9 cellular contexts compared by ENCODE assay signal in the genomic region with DNA sequence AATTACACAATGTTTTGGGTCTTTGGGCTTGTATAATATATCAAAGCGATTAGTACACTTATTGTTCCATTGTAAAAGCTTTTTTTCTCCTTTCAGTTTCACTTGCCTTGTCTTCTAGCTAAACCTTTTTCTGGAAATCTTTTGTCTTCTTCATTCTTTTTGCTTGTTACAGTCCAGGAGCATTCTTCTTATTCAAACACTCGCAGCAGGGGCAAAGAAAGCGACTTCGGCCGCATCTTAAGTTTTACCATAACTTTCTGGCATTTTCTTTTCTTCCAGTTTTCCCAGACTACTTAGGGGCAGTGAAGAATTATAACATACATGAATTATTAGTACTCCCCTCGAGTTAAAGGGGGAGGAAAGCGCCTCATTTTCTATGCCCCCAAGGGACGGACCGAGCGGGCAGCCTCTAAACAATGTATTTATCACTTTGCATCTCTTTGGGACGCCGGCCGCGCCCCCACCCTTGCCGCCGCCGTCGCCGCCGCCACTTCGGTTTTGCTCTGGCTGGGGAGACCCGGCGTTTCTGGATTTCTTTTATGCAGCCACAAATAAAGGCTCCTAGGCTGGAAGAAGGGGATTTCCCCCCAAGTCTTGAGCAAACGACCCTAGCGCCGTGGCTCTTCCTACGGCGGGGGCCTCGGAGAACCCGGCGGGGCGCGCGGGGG. TPM values are rescaled to one million over a fixed set of nuclear protein-coding genes. Genes with fewer than 3 reads are reported as not detected.
A peak's percentile ranks its signal among the peaks of the same experiment; 100 is the strongest.
DNase-seq lines count a peak whose midpoint lies in the region; ATAC-seq, FAIRE-seq and TF ChIP-seq lines count a peak whose summit lies in the region.
"Had no signal": no experiment of that assay in that cellular context is flagged by ENCODE, and none has a peak within 500 bp of the region (broad histone marks: within the 10 kb centered on the region; RNA-seq: fewer than 3 reads in every experiment).

No MANE protein-coding gene starts in this region.

- no peak for TF ChIP-seq EP300 in A549 (IDR thresholded peaks at IDR 0.05)

- POLR2A ChIA-PET in A549 (lab: Yijun Ruan, JAX), result no interaction called here

- CTCF ChIA-PET in A549 (lab: Yijun Ruan, JAX), result interaction anchor here (1.2 to 2.4 kb wide), 5 partner anchors 9 to 81 kb away, joined by 3 to 12 read pairs (median 9); no protein-coding TSS in a partner anchor

- ATAC-seq in A549, result no peak

- TF ChIP-seq CTCF in A549 (IDR thresholded peaks at IDR 0.05) (no peak), GM13977 (IDR thresholded peaks at IDR 0.05; ENCODE audit: extremely low read depth, insufficient read depth, missing control alignments) (no peak), astrocyte of the spinal cord (IDR thresholded peaks at IDR 0.05; ENCODE audit: low read depth, low read length) (no peak)

- 35% methylated on average over 31 of the region's 34 CpGs for WGBS in A549 (ENCODE audit: missing lambda C conversion rate)

- in situ Hi-C loops in GM13977 (cut with MboI; ENCODE audit: low pct_unique_long_range_greater_than_20kb, low sequenced_read_pairs, unreplicated experiment), result no loop called here
- in situ Hi-C loops in astrocyte of the spinal cord (cut with HindIII; ENCODE audit: low sequenced_read_pairs), result no loop called here

- H3K4me1 ChIP-seq in A549 (no peaks in the 10 kb centered on the region), muscle layer of duodenum (ENCODE audit: control insufficient read depth in 1 of 2, insufficient read depth in 2 of 2, low read length in 2 of 2) (peaks cover 0 to 16% of the 10 kb centered on the region in 2 donors)

- TF ChIP-seq POLR2A in A549 (IDR thresholded peaks at IDR 0.05; ENCODE audit: low read length), result no peak

- H3K27ac ChIP-seq in A549, result peak overlapping the region in 1 of 2 experiments; percentile 74; a peak in 3 of 6 replicates
- no peak overlapping the region for H3K27ac ChIP-seq in muscle layer of duodenum (ENCODE audit: low read length)

- H3K36me3 ChIP-seq in muscle layer of duodenum (ENCODE audit: control insufficient read depth in 1 of 2, insufficient read depth in 2 of 2, low read length in 2 of 2), result no peaks in the 10 kb centered on the region

- H3K9me3 ChIP-seq in A549 (no peaks in the 10 kb centered on the region), muscle layer of duodenum (ENCODE audit: control insufficient read depth in 1 of 2, low read length in 2 of 2) (peaks cover under 1 to 3% of the 10 kb centered on the region in 2 donors)

- FAIRE-seq in A549 (lab: Jason Lieb, UNC), result no peak

- DNase-seq in A549 (ENCODE audit: low read depth in 1 of 2, low spot score in 1 of 2) (no peak), GM13977 (ENCODE audit: low spot score) (peak; percentile 46), astrocyte of the spinal cord (ENCODE audit: low read depth, low spot score) (peak; percentile 4), GF-D8 (lab: John Stamatoyannopoulos, UW) (no peak), SHP77 (lab: John Stamatoyannopoulos, UW) (no peak), NOMO-1 treated with dmso at 0.1 percent for 144 hours (lab: John Stamatoyannopoulos, UW; ENCODE audit: unreplicated experiment) (no peak), SK-N-DZ (ENCODE audit: low spot score) (no peak)
- DNase-seq: central memory CD4-positive, alpha-beta T cell had no signal

- H3K27me3 ChIP-seq in muscle layer of duodenum (ENCODE audit: low read depth, low read length), result peaks cover 54% of the 10 kb centered on the region

- H3K4me3 ChIP-seq in A549 (peak overlapping the region; percentile 42), astrocyte of the spinal cord (ENCODE audit: low read depth, low read length) (no peak overlapping the region), muscle layer of duodenum (ENCODE audit: low read depth in 1 of 2, low read length in 2 of 2) (peak overlapping the region; percentile 65 to 71)

- H3K4me2 ChIP-seq in A549, result peak overlapping the region; percentile 88

- TF ChIP-seq RAD21 in A549 (conservative IDR thresholded peaks at IDR 0.05 in 1 of 2, IDR thresholded peaks at IDR 0.05 in 1 of 2), result no peak

TF ChIP-seq in A549, 52 proteins besides CTCF, POLR2A, EP300 and RAD21:
- no peak for TF ChIP-seq HOXB5 (CRISPR knock-in tag; IDR thresholded peaks at IDR 0.05)
- TF ChIP-seq FOSB (CRISPR knock-in tag; IDR thresholded peaks at IDR 0.05), result no peak
- TF ChIP-seq, protein P1, sequence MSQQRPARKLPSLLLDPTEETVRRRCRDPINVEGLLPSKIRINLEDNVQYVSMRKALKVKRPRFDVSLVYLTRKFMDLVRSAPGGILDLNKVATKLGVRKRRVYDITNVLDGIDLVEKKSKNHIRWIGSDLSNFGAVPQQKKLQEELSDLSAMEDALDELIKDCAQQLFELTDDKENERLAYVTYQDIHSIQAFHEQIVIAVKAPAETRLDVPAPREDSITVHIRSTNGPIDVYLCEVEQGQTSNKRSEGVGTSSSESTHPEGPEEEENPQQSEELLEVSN (IDR thresholded peaks at IDR 0.05; ENCODE audit: borderline replicate concordance, low read depth), result no peak

RNA-seq across cellular contexts. Expression of a gene that starts 7.5 kb away (rescaled TPM):
- polyA plus RNA-seq in A549 (2011; rRNA removed) (not detected in 2 replicates), A549 (2017; fragmentation: RNase III; extraction: RNeasy Plus Mini Kit Qiagen cat#74134 plus additional on column Dnase treatment) (not detected in 3 replicates)
- polyA plus RNA-seq in A549 (2012; cell fraction: cytosol; rRNA removed), result not detected in 2 replicates
- not detected in 2 replicates for polyA plus RNA-seq in A549 (2012; cell fraction: nucleus; rRNA removed)
- polyA minus RNA-seq in A549 (2011; rRNA and poly(A)+ RNA removed), result not detected in 2 replicates
- polyA plus RNA-seq in SK-N-DZ (2014; cell fraction: cytosol; rRNA removed), result 0.66 and 0.77 TPM in 2 replicates
- polyA plus RNA-seq in SK-N-DZ (2014; cell fraction: nucleus; rRNA removed), result 0.53 and 0.64 TPM in 2 replicates

RNA-seq across cellular contexts. Expression of a gene that starts 35.5 kb away (rescaled TPM):
- polyA plus RNA-seq in A549 (2011; rRNA removed) (not detected in 2 replicates), A549 (2017; fragmentation: RNase III; extraction: RNeasy Plus Mini Kit Qiagen cat#74134 plus additional on column Dnase treatment) (0.12 to 0.15 TPM (median 0.13 TPM) in 3 replicates)
- 0.03 TPM in 2 replicates for polyA plus RNA-seq in A549 (2012; cell fraction: cytosol; rRNA removed)
- polyA plus RNA-seq in A549 (2012; cell fraction: nucleus; rRNA removed), result 0.04 and 0.06 TPM in 2 replicates
- not detected in 2 replicates for polyA minus RNA-seq in A549 (2011; rRNA and poly(A)+ RNA removed)
- not detected in 2 replicates for polyA plus RNA-seq in SK-N-DZ (2014; cell fraction: cytosol; rRNA removed)
- not detected in 2 replicates for polyA plus RNA-seq in SK-N-DZ (2014; cell fraction: nucleus; rRNA removed)

Comparison
In these comparisons a context has a peak if more than half of its experiments do, and no peak if none do; other contexts are left out.
1. DNase-seq: peak in GM13977 (single experiment) and astrocyte of the spinal cord (single experiment); none in A549 (0 of 2), GF-D8 (single experiment), SHP77 (0 of 2), NOMO-1 treated with dmso at 0.1 percent for 144 hours (single experiment) and SK-N-DZ (single experiment).